In the genomic region with DNA sequence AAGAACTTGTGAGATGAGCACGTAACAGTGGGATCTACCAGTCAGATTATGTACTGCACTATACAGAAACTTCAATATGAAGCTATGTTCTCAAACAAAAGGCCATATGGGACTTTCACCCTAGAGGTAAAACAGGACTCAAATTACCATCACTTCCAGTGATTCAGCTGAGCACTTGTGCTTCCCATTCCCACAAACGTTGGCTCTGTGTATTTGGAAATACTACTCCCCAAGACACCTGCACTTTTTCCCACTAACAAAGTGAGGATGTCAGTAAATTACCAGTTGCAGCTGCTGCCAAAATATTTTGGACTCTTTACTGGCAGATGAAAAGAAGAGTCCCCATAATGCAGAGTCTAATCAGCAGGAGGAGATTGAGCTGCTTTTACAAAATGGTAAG, we compare ENCODE assay signal across 2 cellular contexts.
TF ChIP-seq lines count a peak whose summit lies in the region.

No MANE protein-coding gene starts in this region.

TF ChIP-seq in GM23338, 12 proteins besides CTCF, POLR2A, EP300 and RAD21 (continued from another document and continues in another):
- TF ChIP-seq, protein P1, sequence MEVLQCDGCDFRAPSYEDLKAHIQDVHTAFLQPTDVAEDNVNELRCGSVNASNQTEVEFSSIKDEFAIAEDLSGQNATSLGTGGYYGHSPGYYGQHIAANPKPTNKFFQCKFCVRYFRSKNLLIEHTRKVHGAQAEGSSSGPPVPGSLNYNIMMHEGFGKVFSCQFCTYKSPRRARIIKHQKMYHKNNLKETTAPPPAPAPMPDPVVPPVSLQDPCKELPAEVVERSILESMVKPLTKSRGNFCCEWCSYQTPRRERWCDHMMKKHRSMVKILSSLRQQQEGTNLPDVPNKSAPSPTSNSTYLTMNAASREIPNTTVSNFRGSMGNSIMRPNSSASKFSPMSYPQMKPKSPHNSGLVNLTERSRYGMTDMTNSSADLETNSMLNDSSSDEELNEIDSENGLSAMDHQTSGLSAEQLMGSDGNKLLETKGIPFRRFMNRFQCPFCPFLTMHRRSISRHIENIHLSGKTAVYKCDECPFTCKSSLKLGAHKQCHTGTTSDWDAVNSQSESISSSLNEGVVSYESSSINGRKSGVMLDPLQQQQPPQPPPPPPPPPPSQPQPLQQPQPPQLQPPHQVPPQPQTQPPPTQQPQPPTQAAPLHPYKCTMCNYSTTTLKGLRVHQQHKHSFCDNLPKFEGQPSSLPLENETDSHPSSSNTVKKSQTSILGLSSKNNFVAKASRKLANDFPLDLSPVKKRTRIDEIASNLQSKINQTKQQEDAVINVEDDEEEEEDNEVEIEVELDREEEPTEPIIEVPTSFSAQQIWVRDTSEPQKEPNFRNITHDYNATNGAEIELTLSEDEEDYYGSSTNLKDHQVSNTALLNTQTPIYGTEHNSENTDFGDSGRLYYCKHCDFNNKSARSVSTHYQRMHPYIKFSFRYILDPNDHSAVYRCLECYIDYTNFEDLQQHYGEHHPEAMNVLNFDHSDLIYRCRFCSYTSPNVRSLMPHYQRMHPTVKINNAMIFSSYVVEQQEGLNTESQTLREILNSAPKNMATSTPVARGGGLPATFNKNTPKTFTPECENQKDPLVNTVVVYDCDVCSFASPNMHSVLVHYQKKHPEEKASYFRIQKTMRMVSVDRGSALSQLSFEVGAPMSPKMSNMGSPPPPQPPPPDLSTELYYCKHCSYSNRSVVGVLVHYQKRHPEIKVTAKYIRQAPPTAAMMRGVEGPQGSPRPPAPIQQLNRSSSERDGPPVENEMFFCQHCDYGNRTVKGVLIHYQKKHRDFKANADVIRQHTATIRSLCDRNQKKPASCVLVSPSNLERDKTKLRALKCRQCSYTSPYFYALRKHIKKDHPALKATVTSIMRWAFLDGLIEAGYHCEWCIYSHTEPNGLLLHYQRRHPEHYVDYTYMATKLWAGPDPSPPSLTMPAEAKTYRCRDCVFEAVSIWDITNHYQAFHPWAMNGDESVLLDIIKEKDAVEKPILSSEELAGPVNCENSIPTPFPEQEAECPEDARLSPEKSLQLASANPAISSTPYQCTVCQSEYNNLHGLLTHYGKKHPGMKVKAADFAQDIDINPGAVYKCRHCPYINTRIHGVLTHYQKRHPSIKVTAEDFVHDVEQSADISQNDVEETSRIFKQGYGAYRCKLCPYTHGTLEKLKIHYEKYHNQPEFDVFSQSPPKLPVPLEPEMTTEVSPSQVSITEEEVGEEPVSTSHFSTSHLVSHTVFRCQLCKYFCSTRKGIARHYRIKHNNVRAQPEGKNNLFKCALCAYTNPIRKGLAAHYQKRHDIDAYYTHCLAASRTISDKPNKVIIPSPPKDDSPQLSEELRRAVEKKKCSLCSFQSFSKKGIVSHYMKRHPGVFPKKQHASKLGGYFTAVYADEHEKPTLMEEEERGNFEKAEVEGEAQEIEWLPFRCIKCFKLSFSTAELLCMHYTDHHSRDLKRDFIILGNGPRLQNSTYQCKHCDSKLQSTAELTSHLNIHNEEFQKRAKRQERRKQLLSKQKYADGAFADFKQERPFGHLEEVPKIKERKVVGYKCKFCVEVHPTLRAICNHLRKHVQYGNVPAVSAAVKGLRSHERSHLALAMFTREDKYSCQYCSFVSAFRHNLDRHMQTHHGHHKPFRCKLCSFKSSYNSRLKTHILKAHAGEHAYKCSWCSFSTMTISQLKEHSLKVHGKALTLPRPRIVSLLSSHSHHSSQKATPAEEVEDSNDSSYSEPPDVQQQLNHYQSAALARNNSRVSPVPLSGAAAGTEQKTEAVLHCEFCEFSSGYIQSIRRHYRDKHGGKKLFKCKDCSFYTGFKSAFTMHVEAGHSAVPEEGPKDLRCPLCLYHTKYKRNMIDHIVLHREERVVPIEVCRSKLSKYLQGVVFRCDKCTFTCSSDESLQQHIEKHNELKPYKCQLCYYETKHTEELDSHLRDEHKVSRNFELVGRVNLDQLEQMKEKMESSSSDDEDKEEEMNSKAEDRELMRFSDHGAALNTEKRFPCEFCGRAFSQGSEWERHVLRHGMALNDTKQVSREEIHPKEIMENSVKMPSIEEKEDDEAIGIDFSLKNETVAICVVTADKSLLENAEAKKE (CRISPR knock-in tag; IDR thresholded peaks at IDR 0.05): no peak
- TF ChIP-seq POLR2AphosphoS5 (IDR thresholded peaks at IDR 0.05; ENCODE audit: low read depth): no peak
- TF ChIP-seq ZNF331 (CRISPR knock-in tag; IDR thresholded peaks at IDR 0.05; ENCODE audit: low read depth): no peak
- TF ChIP-seq NANOG (IDR thresholded peaks at IDR 0.05; ENCODE audit: borderline replicate concordance): no peak
- TF ChIP-seq ZNF114 (CRISPR knock-in tag; IDR thresholded peaks at IDR 0.05): no peak
- TF ChIP-seq STAT1 (IDR thresholded peaks at IDR 0.05; ENCODE audit: unreplicated experiment): no peak
- no peak for TF ChIP-seq EZH2 (IDR thresholded peaks at IDR 0.05; ENCODE audit: low read depth, unreplicated experiment)
- TF ChIP-seq, protein P2, sequence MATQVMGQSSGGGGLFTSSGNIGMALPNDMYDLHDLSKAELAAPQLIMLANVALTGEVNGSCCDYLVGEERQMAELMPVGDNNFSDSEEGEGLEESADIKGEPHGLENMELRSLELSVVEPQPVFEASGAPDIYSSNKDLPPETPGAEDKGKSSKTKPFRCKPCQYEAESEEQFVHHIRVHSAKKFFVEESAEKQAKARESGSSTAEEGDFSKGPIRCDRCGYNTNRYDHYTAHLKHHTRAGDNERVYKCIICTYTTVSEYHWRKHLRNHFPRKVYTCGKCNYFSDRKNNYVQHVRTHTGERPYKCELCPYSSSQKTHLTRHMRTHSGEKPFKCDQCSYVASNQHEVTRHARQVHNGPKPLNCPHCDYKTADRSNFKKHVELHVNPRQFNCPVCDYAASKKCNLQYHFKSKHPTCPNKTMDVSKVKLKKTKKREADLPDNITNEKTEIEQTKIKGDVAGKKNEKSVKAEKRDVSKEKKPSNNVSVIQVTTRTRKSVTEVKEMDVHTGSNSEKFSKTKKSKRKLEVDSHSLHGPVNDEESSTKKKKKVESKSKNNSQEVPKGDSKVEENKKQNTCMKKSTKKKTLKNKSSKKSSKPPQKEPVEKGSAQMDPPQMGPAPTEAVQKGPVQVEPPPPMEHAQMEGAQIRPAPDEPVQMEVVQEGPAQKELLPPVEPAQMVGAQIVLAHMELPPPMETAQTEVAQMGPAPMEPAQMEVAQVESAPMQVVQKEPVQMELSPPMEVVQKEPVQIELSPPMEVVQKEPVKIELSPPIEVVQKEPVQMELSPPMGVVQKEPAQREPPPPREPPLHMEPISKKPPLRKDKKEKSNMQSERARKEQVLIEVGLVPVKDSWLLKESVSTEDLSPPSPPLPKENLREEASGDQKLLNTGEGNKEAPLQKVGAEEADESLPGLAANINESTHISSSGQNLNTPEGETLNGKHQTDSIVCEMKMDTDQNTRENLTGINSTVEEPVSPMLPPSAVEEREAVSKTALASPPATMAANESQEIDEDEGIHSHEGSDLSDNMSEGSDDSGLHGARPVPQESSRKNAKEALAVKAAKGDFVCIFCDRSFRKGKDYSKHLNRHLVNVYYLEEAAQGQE (IDR thresholded peaks at IDR 0.05; ENCODE audit: unreplicated experiment): no peak
- TF ChIP-seq, protein P3, sequence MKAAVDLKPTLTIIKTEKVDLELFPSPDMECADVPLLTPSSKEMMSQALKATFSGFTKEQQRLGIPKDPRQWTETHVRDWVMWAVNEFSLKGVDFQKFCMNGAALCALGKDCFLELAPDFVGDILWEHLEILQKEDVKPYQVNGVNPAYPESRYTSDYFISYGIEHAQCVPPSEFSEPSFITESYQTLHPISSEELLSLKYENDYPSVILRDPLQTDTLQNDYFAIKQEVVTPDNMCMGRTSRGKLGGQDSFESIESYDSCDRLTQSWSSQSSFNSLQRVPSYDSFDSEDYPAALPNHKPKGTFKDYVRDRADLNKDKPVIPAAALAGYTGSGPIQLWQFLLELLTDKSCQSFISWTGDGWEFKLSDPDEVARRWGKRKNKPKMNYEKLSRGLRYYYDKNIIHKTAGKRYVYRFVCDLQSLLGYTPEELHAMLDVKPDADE (IDR thresholded peaks at IDR 0.05): no peak
- TF ChIP-seq CREB1 (CRISPR knock-in tag; IDR thresholded peaks at IDR 0.05; ENCODE audit: low read depth): no peak

TF ChIP-seq in K562, 482 proteins besides CTCF, POLR2A, EP300 and RAD21 (continued from another document):
- TF ChIP-seq, protein P4, sequence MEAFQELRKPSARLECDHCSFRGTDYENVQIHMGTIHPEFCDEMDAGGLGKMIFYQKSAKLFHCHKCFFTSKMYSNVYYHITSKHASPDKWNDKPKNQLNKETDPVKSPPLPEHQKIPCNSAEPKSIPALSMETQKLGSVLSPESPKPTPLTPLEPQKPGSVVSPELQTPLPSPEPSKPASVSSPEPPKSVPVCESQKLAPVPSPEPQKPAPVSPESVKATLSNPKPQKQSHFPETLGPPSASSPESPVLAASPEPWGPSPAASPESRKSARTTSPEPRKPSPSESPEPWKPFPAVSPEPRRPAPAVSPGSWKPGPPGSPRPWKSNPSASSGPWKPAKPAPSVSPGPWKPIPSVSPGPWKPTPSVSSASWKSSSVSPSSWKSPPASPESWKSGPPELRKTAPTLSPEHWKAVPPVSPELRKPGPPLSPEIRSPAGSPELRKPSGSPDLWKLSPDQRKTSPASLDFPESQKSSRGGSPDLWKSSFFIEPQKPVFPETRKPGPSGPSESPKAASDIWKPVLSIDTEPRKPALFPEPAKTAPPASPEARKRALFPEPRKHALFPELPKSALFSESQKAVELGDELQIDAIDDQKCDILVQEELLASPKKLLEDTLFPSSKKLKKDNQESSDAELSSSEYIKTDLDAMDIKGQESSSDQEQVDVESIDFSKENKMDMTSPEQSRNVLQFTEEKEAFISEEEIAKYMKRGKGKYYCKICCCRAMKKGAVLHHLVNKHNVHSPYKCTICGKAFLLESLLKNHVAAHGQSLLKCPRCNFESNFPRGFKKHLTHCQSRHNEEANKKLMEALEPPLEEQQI (IDR thresholded peaks at IDR 0.05): no peak
- TF ChIP-seq NFYB (IDR thresholded peaks at IDR 0.05; ENCODE audit: extremely low read depth, insufficient read length): no peak
- TF ChIP-seq NCOA2 (IDR thresholded peaks at IDR 0.05; ENCODE audit: partially characterized antibody in 2 of 2): no peak
- TF ChIP-seq, protein P5, sequence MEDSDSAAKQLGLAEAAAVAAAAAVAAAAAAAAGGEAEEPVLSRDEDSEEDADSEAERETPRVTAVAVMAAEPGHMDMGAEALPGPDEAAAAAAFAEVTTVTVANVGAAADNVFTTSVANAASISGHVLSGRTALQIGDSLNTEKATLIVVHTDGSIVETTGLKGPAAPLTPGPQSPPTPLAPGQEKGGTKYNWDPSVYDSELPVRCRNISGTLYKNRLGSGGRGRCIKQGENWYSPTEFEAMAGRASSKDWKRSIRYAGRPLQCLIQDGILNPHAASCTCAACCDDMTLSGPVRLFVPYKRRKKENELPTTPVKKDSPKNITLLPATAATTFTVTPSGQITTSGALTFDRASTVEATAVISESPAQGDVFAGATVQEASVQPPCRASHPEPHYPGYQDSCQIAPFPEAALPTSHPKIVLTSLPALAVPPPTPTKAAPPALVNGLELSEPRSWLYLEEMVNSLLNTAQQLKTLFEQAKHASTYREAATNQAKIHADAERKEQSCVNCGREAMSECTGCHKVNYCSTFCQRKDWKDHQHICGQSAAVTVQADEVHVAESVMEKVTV (CRISPR knock-in tag; IDR thresholded peaks at IDR 0.05): no peak
- TF ChIP-seq, protein P6, sequence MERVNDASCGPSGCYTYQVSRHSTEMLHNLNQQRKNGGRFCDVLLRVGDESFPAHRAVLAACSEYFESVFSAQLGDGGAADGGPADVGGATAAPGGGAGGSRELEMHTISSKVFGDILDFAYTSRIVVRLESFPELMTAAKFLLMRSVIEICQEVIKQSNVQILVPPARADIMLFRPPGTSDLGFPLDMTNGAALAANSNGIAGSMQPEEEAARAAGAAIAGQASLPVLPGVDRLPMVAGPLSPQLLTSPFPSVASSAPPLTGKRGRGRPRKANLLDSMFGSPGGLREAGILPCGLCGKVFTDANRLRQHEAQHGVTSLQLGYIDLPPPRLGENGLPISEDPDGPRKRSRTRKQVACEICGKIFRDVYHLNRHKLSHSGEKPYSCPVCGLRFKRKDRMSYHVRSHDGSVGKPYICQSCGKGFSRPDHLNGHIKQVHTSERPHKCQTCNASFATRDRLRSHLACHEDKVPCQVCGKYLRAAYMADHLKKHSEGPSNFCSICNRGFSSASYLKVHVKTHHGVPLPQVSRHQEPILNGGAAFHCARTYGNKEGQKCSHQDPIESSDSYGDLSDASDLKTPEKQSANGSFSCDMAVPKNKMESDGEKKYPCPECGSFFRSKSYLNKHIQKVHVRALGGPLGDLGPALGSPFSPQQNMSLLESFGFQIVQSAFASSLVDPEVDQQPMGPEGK (CRISPR knock-in tag; IDR thresholded peaks at IDR 0.05; ENCODE audit: borderline replicate concordance): no peak
- no peak for TF ChIP-seq SRF (CRISPR knock-in tag; IDR thresholded peaks at IDR 0.05)
